1 cellular context compared by ENCODE assay signal in genomic region chr4:48481581-48481980, GRCh38.
A peak's percentile ranks its signal among the peaks of the same experiment; 100 is the strongest.
TF ChIP-seq lines count a peak whose summit lies in the region.

No MANE protein-coding gene starts in this region.

TF ChIP-seq in K562, 482 proteins besides CTCF, POLR2A, EP300 and RAD21 (continues in another document):
- no peak for TF ChIP-seq RREB1 (CRISPR knock-in tag; IDR thresholded peaks at IDR 0.05)
- TF ChIP-seq FOSL1 (tag; conservative IDR thresholded peaks at IDR 0.05), result no peak
- no peak for TF ChIP-seq ZNF121 (CRISPR knock-in tag; conservative IDR thresholded peaks at IDR 0.05)
- TF ChIP-seq, protein P1, sequence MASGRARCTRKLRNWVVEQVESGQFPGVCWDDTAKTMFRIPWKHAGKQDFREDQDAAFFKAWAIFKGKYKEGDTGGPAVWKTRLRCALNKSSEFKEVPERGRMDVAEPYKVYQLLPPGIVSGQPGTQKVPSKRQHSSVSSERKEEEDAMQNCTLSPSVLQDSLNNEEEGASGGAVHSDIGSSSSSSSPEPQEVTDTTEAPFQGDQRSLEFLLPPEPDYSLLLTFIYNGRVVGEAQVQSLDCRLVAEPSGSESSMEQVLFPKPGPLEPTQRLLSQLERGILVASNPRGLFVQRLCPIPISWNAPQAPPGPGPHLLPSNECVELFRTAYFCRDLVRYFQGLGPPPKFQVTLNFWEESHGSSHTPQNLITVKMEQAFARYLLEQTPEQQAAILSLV (tag; IDR thresholded peaks at IDR 0.05), result no peak
- TF ChIP-seq CTCFL (IDR thresholded peaks at IDR 0.05; ENCODE audit: borderline replicate concordance, insufficient read depth, low read depth, low read length, poor library complexity, severe bottlenecking), result no peak
- TF ChIP-seq, protein P2, sequence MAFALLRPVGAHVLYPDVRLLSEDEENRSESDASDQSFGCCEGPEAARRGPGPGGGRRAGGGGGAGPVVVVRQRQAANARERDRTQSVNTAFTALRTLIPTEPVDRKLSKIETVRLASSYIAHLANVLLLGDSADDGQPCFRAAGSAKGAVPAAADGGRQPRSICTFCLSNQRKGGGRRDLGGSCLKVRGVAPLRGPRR (CRISPR knock-in tag; IDR thresholded peaks at IDR 0.05), result no peak
- no peak for TF ChIP-seq KAT2B (IDR thresholded peaks at IDR 0.05; ENCODE audit: low read depth, low read length)
- TF ChIP-seq RCOR1 (IDR thresholded peaks at IDR 0.05; ENCODE audit: borderline replicate concordance in 1 of 2, low read depth in 2 of 2, low read length in 2 of 2), result peak; percentile 62 to 93; a peak in 3 of 4 replicates
- TF ChIP-seq CBFA2T3 (IDR thresholded peaks at IDR 0.05), result peak; percentile 85
- TF ChIP-seq MITF (IDR thresholded peaks at IDR 0.05), result no peak
- TF ChIP-seq, protein P3, sequence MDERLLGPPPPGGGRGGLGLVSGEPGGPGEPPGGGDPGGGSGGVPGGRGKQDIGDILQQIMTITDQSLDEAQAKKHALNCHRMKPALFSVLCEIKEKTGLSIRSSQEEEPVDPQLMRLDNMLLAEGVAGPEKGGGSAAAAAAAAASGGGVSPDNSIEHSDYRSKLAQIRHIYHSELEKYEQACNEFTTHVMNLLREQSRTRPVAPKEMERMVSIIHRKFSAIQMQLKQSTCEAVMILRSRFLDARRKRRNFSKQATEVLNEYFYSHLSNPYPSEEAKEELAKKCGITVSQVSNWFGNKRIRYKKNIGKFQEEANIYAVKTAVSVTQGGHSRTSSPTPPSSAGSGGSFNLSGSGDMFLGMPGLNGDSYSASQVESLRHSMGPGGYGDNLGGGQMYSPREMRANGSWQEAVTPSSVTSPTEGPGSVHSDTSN (CRISPR knock-in tag; IDR thresholded peaks at IDR 0.05; ENCODE audit: low read depth), result no peak
- TF ChIP-seq, protein P3 (tag; conservative IDR thresholded peaks at IDR 0.05; ENCODE audit: low read depth), result no peak
- TF ChIP-seq, protein P4, sequence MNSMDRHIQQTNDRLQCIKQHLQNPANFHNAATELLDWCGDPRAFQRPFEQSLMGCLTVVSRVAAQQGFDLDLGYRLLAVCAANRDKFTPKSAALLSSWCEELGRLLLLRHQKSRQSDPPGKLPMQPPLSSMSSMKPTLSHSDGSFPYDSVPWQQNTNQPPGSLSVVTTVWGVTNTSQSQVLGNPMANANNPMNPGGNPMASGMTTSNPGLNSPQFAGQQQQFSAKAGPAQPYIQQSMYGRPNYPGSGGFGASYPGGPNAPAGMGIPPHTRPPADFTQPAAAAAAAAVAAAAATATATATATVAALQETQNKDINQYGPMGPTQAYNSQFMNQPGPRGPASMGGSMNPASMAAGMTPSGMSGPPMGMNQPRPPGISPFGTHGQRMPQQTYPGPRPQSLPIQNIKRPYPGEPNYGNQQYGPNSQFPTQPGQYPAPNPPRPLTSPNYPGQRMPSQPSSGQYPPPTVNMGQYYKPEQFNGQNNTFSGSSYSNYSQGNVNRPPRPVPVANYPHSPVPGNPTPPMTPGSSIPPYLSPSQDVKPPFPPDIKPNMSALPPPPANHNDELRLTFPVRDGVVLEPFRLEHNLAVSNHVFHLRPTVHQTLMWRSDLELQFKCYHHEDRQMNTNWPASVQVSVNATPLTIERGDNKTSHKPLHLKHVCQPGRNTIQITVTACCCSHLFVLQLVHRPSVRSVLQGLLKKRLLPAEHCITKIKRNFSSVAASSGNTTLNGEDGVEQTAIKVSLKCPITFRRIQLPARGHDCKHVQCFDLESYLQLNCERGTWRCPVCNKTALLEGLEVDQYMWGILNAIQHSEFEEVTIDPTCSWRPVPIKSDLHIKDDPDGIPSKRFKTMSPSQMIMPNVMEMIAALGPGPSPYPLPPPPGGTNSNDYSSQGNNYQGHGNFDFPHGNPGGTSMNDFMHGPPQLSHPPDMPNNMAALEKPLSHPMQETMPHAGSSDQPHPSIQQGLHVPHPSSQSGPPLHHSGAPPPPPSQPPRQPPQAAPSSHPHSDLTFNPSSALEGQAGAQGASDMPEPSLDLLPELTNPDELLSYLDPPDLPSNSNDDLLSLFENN (IDR thresholded peaks at IDR 0.05; ENCODE audit: low read depth in 2 of 2, low read length in 2 of 2), result 0 out of 4 replicates have a peak, but pooled peaks of 1 of the 2 experiments have one; percentile 21
- TF ChIP-seq LEF1 (IDR thresholded peaks at IDR 0.05), result no peak
- no peak for TF ChIP-seq PML (IDR thresholded peaks at IDR 0.05; ENCODE audit: low read length)
- TF ChIP-seq, protein P5, sequence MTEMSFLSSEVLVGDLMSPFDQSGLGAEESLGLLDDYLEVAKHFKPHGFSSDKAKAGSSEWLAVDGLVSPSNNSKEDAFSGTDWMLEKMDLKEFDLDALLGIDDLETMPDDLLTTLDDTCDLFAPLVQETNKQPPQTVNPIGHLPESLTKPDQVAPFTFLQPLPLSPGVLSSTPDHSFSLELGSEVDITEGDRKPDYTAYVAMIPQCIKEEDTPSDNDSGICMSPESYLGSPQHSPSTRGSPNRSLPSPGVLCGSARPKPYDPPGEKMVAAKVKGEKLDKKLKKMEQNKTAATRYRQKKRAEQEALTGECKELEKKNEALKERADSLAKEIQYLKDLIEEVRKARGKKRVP (CRISPR knock-in tag; IDR thresholded peaks at IDR 0.05), result no peak
- no peak for TF ChIP-seq E2F3 (CRISPR knock-in tag; IDR thresholded peaks at IDR 0.05)
- no peak for TF ChIP-seq SRF (CRISPR knock-in tag; IDR thresholded peaks at IDR 0.05)
- TF ChIP-seq MYC (IDR thresholded peaks at IDR 0.05; ENCODE audit: low read depth, low read length), result peak; percentile 41; the same call in 1 of the 2 replicates
- TF ChIP-seq MYC (CRISPR knock-in tag; IDR thresholded peaks at IDR 0.05; ENCODE audit: borderline replicate concordance, low read depth), result no peak
- TF ChIP-seq WHSC1 (IDR thresholded peaks at IDR 0.05; ENCODE audit: low read length), result no peak
- no peak for TF ChIP-seq ZNF512 (tag; IDR thresholded peaks at IDR 0.05)
- 0 out of 2 replicates have a peak, but pooled peaks have one; percentile 37 for TF ChIP-seq GATA2 (CRISPR knock-in tag; IDR thresholded peaks at IDR 0.05)
- TF ChIP-seq JUNB (CRISPR knock-in tag; conservative IDR thresholded peaks at IDR 0.05), result no peak
- TF ChIP-seq KDM1A (IDR thresholded peaks at IDR 0.05), result no peak
- no peak for TF ChIP-seq NR4A1 (CRISPR knock-in tag; IDR thresholded peaks at IDR 0.05)
- no peak for TF ChIP-seq NR4A1 (tag; IDR thresholded peaks at IDR 0.05)
- TF ChIP-seq, protein P6, sequence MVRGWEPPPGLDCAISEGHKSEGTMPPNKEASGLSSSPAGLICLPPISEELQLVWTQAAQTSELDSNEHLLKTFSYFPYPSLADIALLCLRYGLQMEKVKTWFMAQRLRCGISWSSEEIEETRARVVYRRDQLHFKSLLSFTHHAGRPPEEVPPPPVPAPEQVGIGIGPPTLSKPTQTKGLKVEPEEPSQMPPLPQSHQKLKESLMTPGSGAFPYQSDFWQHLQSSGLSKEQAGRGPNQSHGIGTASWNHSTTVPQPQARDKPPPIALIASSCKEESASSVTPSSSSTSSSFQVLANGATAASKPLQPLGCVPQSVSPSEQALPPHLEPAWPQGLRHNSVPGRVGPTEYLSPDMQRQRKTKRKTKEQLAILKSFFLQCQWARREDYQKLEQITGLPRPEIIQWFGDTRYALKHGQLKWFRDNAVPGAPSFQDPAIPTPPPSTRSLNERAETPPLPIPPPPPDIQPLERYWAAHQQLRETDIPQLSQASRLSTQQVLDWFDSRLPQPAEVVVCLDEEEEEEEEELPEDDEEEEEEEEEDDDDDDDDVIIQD (CRISPR knock-in tag; IDR thresholded peaks at IDR 0.05), result no peak
- TF ChIP-seq HDGF (IDR thresholded peaks at IDR 0.05), result no peak
- TF ChIP-seq ZNF511 (CRISPR knock-in tag; IDR thresholded peaks at IDR 0.05), result no peak
- TF ChIP-seq, protein P7, sequence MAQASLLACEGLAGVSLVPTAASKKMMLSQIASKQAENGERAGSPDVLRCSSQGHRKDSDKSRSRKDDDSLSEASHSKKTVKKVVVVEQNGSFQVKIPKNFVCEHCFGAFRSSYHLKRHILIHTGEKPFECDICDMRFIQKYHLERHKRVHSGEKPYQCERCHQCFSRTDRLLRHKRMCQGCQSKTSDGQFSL (CRISPR knock-in tag; IDR thresholded peaks at IDR 0.05), result no peak
- TF ChIP-seq, protein P7 (tag; IDR thresholded peaks at IDR 0.05), result no peak
- TF ChIP-seq CTBP1 (IDR thresholded peaks at IDR 0.05; ENCODE audit: borderline replicate concordance), result peak; percentile 95
